ENCODE assay signal across 1 cellular context in the genomic region with DNA sequence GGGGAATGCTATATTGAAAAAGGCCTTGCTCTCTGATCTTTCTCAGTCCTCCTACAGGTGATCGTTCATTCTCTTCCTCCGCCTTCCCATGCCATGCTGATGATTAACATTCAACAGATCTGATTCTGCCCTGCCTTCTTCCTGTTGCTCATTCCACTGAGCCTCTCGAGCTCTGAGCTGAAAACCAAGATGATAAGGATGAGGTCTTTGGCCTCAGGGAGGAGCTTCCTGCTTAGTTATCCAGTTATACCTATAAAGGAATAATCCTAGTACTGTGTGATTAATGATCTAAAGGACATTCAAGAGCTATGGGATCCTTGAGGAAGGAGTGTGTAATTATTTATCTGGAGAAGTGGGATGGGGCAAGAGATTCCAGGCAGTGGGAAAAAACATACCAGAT.
TF ChIP-seq lines count a peak whose summit lies in the region.

No MANE protein-coding gene starts in this region.

TF ChIP-seq in SK-N-SH treated with all-trans-retinoic acid at 6 μM for 48 hours, 23 proteins besides CTCF, POLR2A, EP300 and RAD21 (continued from another document):
- TF ChIP-seq, protein P1, sequence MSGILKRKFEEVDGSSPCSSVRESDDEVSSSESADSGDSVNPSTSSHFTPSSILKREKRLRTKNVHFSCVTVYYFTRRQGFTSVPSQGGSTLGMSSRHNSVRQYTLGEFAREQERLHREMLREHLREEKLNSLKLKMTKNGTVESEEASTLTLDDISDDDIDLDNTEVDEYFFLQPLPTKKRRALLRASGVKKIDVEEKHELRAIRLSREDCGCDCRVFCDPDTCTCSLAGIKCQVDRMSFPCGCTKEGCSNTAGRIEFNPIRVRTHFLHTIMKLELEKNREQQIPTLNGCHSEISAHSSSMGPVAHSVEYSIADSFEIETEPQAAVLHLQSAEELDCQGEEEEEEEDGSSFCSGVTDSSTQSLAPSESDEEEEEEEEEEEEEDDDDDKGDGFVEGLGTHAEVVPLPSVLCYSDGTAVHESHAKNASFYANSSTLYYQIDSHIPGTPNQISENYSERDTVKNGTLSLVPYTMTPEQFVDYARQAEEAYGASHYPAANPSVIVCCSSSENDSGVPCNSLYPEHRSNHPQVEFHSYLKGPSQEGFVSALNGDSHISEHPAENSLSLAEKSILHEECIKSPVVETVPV (CRISPR knock-in tag; IDR thresholded peaks at IDR 0.05), result no peak
- TF ChIP-seq ISL1 (CRISPR knock-in tag; IDR thresholded peaks at IDR 0.05), result no peak
- no peak for TF ChIP-seq TCF4 (CRISPR knock-in tag; IDR thresholded peaks at IDR 0.05; ENCODE audit: borderline replicate concordance)
- no peak for TF ChIP-seq BACH2 (CRISPR knock-in tag; IDR thresholded peaks at IDR 0.05; ENCODE audit: borderline replicate concordance)
- TF ChIP-seq ZNF8 (CRISPR knock-in tag; IDR thresholded peaks at IDR 0.05), result no peak
- TF ChIP-seq, protein P2, sequence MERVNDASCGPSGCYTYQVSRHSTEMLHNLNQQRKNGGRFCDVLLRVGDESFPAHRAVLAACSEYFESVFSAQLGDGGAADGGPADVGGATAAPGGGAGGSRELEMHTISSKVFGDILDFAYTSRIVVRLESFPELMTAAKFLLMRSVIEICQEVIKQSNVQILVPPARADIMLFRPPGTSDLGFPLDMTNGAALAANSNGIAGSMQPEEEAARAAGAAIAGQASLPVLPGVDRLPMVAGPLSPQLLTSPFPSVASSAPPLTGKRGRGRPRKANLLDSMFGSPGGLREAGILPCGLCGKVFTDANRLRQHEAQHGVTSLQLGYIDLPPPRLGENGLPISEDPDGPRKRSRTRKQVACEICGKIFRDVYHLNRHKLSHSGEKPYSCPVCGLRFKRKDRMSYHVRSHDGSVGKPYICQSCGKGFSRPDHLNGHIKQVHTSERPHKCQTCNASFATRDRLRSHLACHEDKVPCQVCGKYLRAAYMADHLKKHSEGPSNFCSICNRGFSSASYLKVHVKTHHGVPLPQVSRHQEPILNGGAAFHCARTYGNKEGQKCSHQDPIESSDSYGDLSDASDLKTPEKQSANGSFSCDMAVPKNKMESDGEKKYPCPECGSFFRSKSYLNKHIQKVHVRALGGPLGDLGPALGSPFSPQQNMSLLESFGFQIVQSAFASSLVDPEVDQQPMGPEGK (CRISPR knock-in tag; IDR thresholded peaks at IDR 0.05; ENCODE audit: borderline replicate concordance), result no peak
- TF ChIP-seq, protein P3, sequence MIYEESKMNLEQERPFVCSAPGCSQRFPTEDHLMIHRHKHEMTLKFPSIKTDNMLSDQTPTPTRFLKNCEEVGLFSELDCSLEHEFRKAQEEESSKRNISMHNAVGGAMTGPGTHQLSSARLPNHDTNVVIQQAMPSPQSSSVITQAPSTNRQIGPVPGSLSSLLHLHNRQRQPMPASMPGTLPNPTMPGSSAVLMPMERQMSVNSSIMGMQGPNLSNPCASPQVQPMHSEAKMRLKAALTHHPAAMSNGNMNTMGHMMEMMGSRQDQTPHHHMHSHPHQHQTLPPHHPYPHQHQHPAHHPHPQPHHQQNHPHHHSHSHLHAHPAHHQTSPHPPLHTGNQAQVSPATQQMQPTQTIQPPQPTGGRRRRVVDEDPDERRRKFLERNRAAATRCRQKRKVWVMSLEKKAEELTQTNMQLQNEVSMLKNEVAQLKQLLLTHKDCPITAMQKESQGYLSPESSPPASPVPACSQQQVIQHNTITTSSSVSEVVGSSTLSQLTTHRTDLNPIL (CRISPR knock-in tag; IDR thresholded peaks at IDR 0.05; ENCODE audit: low read depth), result no peak
- TF ChIP-seq ARNTL (CRISPR knock-in tag; IDR thresholded peaks at IDR 0.05; ENCODE audit: borderline replicate concordance, low read depth), result no peak
- TF ChIP-seq SNAI2 (CRISPR knock-in tag; IDR thresholded peaks at IDR 0.05), result no peak
- TF ChIP-seq, protein P4, sequence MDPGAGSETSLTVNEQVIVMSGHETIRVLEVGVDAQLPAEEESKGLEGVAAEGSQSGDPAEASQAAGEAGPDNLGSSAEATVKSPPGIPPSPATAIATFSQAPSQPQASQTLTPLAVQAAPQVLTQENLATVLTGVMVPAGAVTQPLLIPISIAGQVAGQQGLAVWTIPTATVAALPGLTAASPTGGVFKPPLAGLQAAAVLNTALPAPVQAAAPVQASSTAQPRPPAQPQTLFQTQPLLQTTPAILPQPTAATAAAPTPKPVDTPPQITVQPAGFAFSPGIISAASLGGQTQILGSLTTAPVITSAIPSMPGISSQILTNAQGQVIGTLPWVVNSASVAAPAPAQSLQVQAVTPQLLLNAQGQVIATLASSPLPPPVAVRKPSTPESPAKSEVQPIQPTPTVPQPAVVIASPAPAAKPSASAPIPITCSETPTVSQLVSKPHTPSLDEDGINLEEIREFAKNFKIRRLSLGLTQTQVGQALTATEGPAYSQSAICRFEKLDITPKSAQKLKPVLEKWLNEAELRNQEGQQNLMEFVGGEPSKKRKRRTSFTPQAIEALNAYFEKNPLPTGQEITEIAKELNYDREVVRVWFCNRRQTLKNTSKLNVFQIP (CRISPR knock-in tag; IDR thresholded peaks at IDR 0.05; ENCODE audit: borderline replicate concordance, low read depth), result no peak
- no peak for TF ChIP-seq ZFP3 (CRISPR knock-in tag; IDR thresholded peaks at IDR 0.05)
- TF ChIP-seq ZNF565 (CRISPR knock-in tag; conservative IDR thresholded peaks at IDR 0.05; ENCODE audit: low read depth), result no peak
- no peak for TF ChIP-seq RARB (CRISPR knock-in tag; IDR thresholded peaks at IDR 0.05)
- TF ChIP-seq GLIS3 (CRISPR knock-in tag; IDR thresholded peaks at IDR 0.05), result no peak
TF ChIP-seq in SK-N-SH treated with all-trans-retinoic acid at 6 μM for 48 hours: peak in this region for 0.
